ENCODE assay signal across 9 cellular contexts in the genomic region with DNA sequence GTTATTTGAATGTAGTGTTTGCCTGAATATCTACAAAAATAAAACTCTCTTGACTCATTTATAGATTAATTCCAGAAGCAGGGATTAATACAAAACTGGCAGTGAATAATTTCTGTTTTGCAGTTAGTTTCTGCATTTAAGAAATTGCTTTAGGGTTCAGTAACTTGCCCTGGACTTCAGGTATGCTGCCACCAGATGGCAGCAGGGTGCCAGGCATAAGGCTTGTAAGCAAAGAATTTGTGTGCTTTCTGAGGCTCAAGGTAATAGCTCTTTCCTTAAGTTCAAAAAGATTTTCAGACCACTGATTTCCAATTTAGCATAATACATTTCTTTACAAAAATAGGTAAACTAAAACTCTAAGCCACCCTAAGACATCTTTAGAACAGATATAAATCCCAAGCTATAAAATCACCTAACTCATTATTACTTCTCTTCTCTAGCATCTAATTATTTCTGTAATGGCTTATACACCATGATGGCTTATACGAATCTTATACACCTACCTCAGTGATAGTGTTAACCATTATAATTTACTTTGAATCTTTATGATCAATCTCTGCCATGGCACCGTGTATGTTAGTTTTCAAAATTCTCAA.
A peak's percentile ranks its signal among the peaks of the same experiment; 100 is the strongest.
DNase-seq lines count a peak whose midpoint lies in the region; ATAC-seq and TF ChIP-seq lines count a peak whose summit lies in the region.
"Had no signal": no experiment of that assay in that cellular context is flagged by ENCODE, and none has a peak within 500 bp of the region (broad histone marks: within the 10 kb centered on the region; RNA-seq: fewer than 3 reads in every experiment).

No MANE protein-coding gene starts in this region.

- no CpG with 5 or more reads among the region's 2 CpGs for WGBS in iPS DF 6.9 (ENCODE audit: insufficient coverage, insufficient read length)
- WGBS in spleen, 5 donors: 44 to 84% (median 63%) methylated on average over 2 of the region's 2 CpGs

- no peak overlapping the region for H3K27ac Mint-ChIP-seq in Caco-2 (ENCODE audit: unreplicated experiment)

- intact Hi-C loops in Caco-2 (cut with micrococcal nuclease; ENCODE audit: unreplicated experiment) (loop anchor here (1.0 to 10.0 kb wide), 4 partner anchors 211 to 724 kb away; no protein-coding TSS in a partner anchor), spleen (cut with DNase I; ENCODE audit: low total_unique reads) (no loop called here)

- POLR2A ChIA-PET in Caco-2 (lab: Charles Lee): no interaction called here

- no TSS peak for BruUV-seq in Caco-2 (replicated peaks; lab: Mats Ljungman, UMichigan)

- DNase-seq in Caco-2: peak; percentile 53 to 66
- DNase-seq in M059J (ENCODE audit: low read depth): peak; percentile 40
- DNase-seq in SHP77 treated with DMSO at 0.1 percent for 48 hours (lab: John Stamatoyannopoulos, UW): peak; percentile 34
- peak; percentile 77 for DNase-seq in astrocyte of the spinal cord (ENCODE audit: low read depth, low spot score)
- DNase-seq in iPS DF 6.9 (ENCODE audit: low read depth, low spot score): peak; percentile 27
- peak; percentile 70 for DNase-seq in spleen

- H3K9me3 Mint-ChIP-seq in Caco-2 (ENCODE audit: unreplicated experiment): peaks cover 29% of the 10 kb centered on the region

- H3K4me1 Mint-ChIP-seq in Caco-2 (ENCODE audit: low read depth, unreplicated experiment): no peaks in the 10 kb centered on the region

- H3K4me3 ChIP-seq in Caco-2 (ENCODE audit: low read depth, low read length): no peak overlapping the region
- no peak overlapping the region for H3K4me3 ChIP-seq in astrocyte of the spinal cord (ENCODE audit: low read depth, low read length)
- H3K4me3 ChIP-seq in iPS DF 6.9 (ENCODE audit: low read length): no peak overlapping the region
- no peak overlapping the region for H3K4me3 ChIP-seq in spleen
- H3K4me3 ChIP-seq: SK-N-MC had no signal

- TF ChIP-seq CTCF in Caco-2 (IDR thresholded peaks at IDR 0.05; ENCODE audit: insufficient read depth in 1 of 2, low read depth in 1 of 2, low read length in 1 of 2, severe bottlenecking in 1 of 2, unreplicated experiment in 1 of 2) (peak; percentile 86 to 89), astrocyte of the spinal cord (IDR thresholded peaks at IDR 0.05; ENCODE audit: low read depth, low read length) (peak; percentile 93), spleen (IDR thresholded peaks at IDR 0.05 in 8 of 11, conservative IDR thresholded peaks at IDR 0.05 in 3 of 11) (peak; percentile 21 to 87 (median 74))

- H3K27ac ChIP-seq in iPS DF 6.9 (ENCODE audit: low read length): no peak overlapping the region
- H3K27ac ChIP-seq in spleen: no peak overlapping the region
- H3K27ac ChIP-seq: SK-N-MC had no signal

- in situ Hi-C loops in astrocyte of the spinal cord (cut with HindIII; ENCODE audit: low sequenced_read_pairs): no loop called here

- no peak for TF ChIP-seq POLR2A in spleen (IDR thresholded peaks at IDR 0.05)

- no peaks in the 10 kb centered on the region for H3K4me1 ChIP-seq in Caco-2
- no peaks in the 10 kb centered on the region for H3K4me1 ChIP-seq in iPS DF 6.9 (ENCODE audit: control insufficient read depth, insufficient read depth, low read length)
- H3K4me1 ChIP-seq in spleen: no peaks in the 10 kb centered on the region

- H3K9me3 ChIP-seq in Caco-2 (peaks cover 8% of the 10 kb centered on the region), iPS DF 6.9 (ENCODE audit: control insufficient read depth, insufficient read depth, low read length) (no peaks in the 10 kb centered on the region), spleen (peaks cover 0 to 23% (median 15%) of the 10 kb centered on the region in 8 donors)

- CTCF ChIA-PET in Caco-2 (lab: Charles Lee): interaction anchor here (1.6 kb wide), 1 partner anchor 616 kb away, joined by 4 read pairs; no protein-coding TSS in a partner anchor

- H3K36me3 ChIP-seq in Caco-2 (ENCODE audit: control insufficient read depth, insufficient read depth, low read length) (no peaks in the 10 kb centered on the region), iPS DF 6.9 (ENCODE audit: control insufficient read depth, insufficient read depth, low read length) (no peaks in the 10 kb centered on the region), spleen (no peaks in the 10 kb centered on the region)

- H3K27me3 ChIP-seq in Caco-2 (replicated peaks; ENCODE audit: control insufficient read depth, insufficient read depth, low read length): no peaks in the 10 kb centered on the region
- no peaks in the 10 kb centered on the region for H3K27me3 ChIP-seq in iPS DF 6.9 (ENCODE audit: control insufficient read depth, insufficient read depth, low read length)
- peaks cover 0 to 9% (median 0%) of the 10 kb centered on the region in 7 donors for H3K27me3 ChIP-seq in spleen (replicated peaks in 1 of 7)

- H3K4me3 Mint-ChIP-seq in Caco-2 (ENCODE audit: unreplicated experiment): no peak overlapping the region

- peaks cover 11% of the 10 kb centered on the region for H3K27me3 Mint-ChIP-seq in Caco-2 (ENCODE audit: insufficient read depth, unreplicated experiment)

- ATAC-seq in GM21390 (IDR thresholded peaks at IDR 0.05; ENCODE audit: unreplicated experiment) (peak; percentile 87), GM21576 (IDR thresholded peaks at IDR 0.05; ENCODE audit: unreplicated experiment) (no peak)

- no peaks in the 10 kb centered on the region for H3K36me3 Mint-ChIP-seq in Caco-2 (ENCODE audit: insufficient read depth, unreplicated experiment)

Comparison
In these comparisons a context has a peak if more than half of its experiments do, and no peak if none do; other contexts are left out.
1. DNase-seq: peak in every context shown above with its lines; median percentile 77 in astrocyte of the spinal cord; 70 in spleen; 60 in Caco-2; 40 in M059J; 34 in SHP77 treated with DMSO at 0.1 percent for 48 hours; 27 in iPS DF 6.9.